In the genomic region with DNA sequence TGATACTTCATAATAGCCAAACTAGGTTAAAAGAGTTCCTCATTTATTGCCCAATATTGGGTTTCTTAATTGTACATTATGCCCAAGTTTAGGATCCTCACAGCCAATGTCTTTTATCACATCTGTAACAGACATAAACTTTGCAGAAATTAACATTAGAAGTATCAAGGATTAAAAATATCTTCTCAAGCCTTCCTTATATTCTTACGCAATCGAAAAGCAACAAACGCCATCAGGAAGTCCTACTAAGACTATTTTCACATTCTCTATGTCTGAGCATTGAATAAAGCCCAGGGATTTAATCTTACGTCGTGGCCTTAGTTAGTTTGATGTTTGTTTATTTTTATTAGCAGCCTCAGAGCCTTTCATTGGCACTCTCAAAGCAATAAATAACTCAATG, we compare ENCODE assay signal across 28 cellular contexts.
"Had no signal": no experiment of that assay in that cellular context is flagged by ENCODE, and none has a peak within 500 bp of the region (broad histone marks: within the 10 kb centered on the region; RNA-seq: fewer than 3 reads in every experiment).

No MANE protein-coding gene starts in this region.

- DNase-seq: activated CD4-positive, alpha-beta T cell treated with anti-CD3 and anti-CD28 coated beads for 1 hour; activated CD8-positive, alpha-beta memory T cell treated with anti-CD3 and anti-CD28 coated beads, Interleukin-2, amount 10 ng/mL, durations not matched to agents 7 days and 5 days; activated CD8-positive, alpha-beta T cell treated with anti-CD3 and anti-CD28 coated beads, Interleukin-2, amount 10 ng/mL, durations not matched to agents 7 days and 5 days; activated naive CD4-positive, alpha-beta T cell; activated T-cell treated with anti-CD3 and anti-CD28 coated beads, Interleukin-2, amount 50 U/mL, for 48 hours; central memory CD4-positive, alpha-beta T cell; endodermal cell; hippocampal formation; kidney; left colon; mammary epithelial cell; posterior cingulate gyrus; sigmoid colon; small intestine; stimulated activated CD4-positive, alpha-beta T cell treated with anti-CD3 and anti-CD28 coated beads, Interleukin-1b, Interleukin-23, amount 100 ng/mL, for 48 hours; stimulated activated CD4-positive, alpha-beta T cell treated with anti-CD3 and anti-CD28 coated beads, Interleukin-4, amount 100 ng/mL, for 4 hours; stimulated activated CD8-positive, alpha-beta memory T cell treated with anti-CD3 and anti-CD28 coated beads, Interleukin-4, amount 100 ng/mL, for 48 hours; stimulated activated naive CD8-positive, alpha-beta T cell treated with anti-CD3 and anti-CD28 coated beads, Interleukin-15, amount 100 ng/mL, for 72 hours; substantia nigra; T-helper 17 cell; T1000; uterus had no signal

- H3K4me3 ChIP-seq: breast epithelium, esophagus muscularis mucosa, gastroesophageal sphincter, sigmoid colon, uterus had no signal

- FAIRE-seq: kidney, small intestine had no signal

- H3K27me3 ChIP-seq: breast epithelium, esophagus muscularis mucosa, gastroesophageal sphincter, sigmoid colon, uterus had no signal

- H3K4me1 ChIP-seq: breast epithelium, esophagus muscularis mucosa, gastroesophageal sphincter, sigmoid colon, uterus had no signal

- H3K36me3 ChIP-seq: breast epithelium, esophagus muscularis mucosa, gastroesophageal sphincter, sigmoid colon, uterus had no signal

- ATAC-seq: activated CD8-positive, alpha-beta memory T cell treated with anti-CD3 and anti-CD28 coated beads, Interleukin-2, amount 10 ng/mL, durations not matched to agents 7 days and 5 days; activated CD8-positive, alpha-beta T cell treated with anti-CD3 and anti-CD28 coated beads, Interleukin-2, amount 10 ng/mL, durations not matched to agents 7 days and 5 days; activated naive CD4-positive, alpha-beta T cell treated with anti-CD3 and anti-CD28 coated beads, Interleukin-2, amount 50 U/mL, for 72 hours; gastroesophageal sphincter; left colon; stimulated activated memory B cell treated with anti-CD40 and anti-IgM and Interleukin-4, amounts not matched to agents 10 μg/mL and 1 μg/mL and 100 μg/mL, for 72 hours; stimulated activated naive CD8-positive, alpha-beta T cell treated with anti-CD3 and anti-CD28 coated beads, Interleukin-15, amount 100 ng/mL, for 72 hours; T-helper 17 cell; WTC11 had no signal

- H3K9me3 ChIP-seq: breast epithelium, esophagus muscularis mucosa, gastroesophageal sphincter, sigmoid colon, uterus had no signal

- H3K27ac ChIP-seq: breast epithelium, esophagus muscularis mucosa, gastroesophageal sphincter, sigmoid colon, uterus had no signal
